In genomic region chr6:33923857-33924514, GRCh38 we compare ENCODE assay signal across 1 cellular context.
TF ChIP-seq lines count a peak whose summit lies in the region.

No MANE protein-coding gene starts in this region.

TF ChIP-seq in K562, 482 proteins besides CTCF, POLR2A, EP300 and RAD21:
- TF ChIP-seq, protein P1, sequence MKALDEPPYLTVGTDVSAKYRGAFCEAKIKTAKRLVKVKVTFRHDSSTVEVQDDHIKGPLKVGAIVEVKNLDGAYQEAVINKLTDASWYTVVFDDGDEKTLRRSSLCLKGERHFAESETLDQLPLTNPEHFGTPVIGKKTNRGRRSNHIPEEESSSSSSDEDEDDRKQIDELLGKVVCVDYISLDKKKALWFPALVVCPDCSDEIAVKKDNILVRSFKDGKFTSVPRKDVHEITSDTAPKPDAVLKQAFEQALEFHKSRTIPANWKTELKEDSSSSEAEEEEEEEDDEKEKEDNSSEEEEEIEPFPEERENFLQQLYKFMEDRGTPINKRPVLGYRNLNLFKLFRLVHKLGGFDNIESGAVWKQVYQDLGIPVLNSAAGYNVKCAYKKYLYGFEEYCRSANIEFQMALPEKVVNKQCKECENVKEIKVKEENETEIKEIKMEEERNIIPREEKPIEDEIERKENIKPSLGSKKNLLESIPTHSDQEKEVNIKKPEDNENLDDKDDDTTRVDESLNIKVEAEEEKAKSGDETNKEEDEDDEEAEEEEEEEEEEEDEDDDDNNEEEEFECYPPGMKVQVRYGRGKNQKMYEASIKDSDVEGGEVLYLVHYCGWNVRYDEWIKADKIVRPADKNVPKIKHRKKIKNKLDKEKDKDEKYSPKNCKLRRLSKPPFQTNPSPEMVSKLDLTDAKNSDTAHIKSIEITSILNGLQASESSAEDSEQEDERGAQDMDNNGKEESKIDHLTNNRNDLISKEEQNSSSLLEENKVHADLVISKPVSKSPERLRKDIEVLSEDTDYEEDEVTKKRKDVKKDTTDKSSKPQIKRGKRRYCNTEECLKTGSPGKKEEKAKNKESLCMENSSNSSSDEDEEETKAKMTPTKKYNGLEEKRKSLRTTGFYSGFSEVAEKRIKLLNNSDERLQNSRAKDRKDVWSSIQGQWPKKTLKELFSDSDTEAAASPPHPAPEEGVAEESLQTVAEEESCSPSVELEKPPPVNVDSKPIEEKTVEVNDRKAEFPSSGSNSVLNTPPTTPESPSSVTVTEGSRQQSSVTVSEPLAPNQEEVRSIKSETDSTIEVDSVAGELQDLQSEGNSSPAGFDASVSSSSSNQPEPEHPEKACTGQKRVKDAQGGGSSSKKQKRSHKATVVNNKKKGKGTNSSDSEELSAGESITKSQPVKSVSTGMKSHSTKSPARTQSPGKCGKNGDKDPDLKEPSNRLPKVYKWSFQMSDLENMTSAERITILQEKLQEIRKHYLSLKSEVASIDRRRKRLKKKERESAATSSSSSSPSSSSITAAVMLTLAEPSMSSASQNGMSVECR (CRISPR knock-in tag; IDR thresholded peaks at IDR 0.05), result no peak
- TF ChIP-seq SPI1 (IDR thresholded peaks at IDR 0.05; ENCODE audit: borderline replicate concordance, low read depth, low read length), result peak; percentile 57; the same call in 1 of the 2 replicates
